Comparison of ENCODE assay signal across 8 cellular contexts in the genomic region with DNA sequence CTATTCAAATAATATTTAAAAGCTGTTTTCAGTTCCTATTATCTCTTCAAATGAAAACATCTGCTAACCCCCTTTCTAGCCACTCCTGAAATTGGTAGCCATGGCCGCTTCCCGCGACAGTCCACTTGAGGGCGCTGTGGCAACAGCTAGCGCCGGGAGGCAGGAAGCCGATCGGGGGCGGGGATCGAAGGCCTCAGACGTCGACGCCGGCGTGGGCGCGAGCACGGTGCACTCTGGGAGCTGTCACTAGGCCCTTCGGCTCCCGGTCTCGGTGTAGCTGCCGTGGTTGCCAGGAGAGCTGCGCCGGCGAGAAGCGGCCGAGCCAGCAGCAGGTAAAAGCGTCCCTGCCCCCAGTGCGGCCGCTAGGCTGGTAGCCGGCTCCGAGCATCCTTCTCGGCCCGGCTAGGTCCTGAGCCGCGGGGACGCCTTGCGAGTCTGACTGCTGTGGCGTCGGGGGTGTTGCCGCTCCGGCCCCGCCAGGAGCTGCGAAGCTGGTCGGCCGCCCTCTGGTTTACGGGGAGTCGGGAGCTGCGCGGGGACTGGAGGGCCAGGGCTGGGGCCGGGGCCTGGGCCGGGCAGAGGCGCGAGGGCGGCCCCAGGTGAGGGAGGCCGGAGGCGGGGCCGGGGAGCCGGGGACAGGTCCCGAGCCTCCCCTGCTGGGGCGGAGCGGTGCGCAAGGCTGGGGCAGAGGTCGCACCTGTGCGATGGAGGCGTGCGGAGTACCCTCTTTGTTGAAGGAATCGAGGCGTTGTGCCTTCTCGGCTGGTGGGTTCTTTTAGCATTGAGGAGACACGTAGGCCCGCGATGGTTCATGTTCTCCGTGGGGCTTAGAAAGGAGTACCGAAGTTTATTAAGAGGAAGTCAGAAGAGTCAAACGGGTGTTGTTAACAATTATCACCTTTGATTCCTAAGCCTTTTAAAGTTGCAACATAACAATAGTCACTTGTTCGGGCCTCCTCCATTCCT. TPM values are rescaled to one million over a fixed set of nuclear protein-coding genes. Genes with fewer than 3 reads are reported as not detected.
DNase-seq lines count a peak whose midpoint lies in the region; ATAC-seq and TF ChIP-seq lines count a peak whose summit lies in the region.

A gene with protein sequence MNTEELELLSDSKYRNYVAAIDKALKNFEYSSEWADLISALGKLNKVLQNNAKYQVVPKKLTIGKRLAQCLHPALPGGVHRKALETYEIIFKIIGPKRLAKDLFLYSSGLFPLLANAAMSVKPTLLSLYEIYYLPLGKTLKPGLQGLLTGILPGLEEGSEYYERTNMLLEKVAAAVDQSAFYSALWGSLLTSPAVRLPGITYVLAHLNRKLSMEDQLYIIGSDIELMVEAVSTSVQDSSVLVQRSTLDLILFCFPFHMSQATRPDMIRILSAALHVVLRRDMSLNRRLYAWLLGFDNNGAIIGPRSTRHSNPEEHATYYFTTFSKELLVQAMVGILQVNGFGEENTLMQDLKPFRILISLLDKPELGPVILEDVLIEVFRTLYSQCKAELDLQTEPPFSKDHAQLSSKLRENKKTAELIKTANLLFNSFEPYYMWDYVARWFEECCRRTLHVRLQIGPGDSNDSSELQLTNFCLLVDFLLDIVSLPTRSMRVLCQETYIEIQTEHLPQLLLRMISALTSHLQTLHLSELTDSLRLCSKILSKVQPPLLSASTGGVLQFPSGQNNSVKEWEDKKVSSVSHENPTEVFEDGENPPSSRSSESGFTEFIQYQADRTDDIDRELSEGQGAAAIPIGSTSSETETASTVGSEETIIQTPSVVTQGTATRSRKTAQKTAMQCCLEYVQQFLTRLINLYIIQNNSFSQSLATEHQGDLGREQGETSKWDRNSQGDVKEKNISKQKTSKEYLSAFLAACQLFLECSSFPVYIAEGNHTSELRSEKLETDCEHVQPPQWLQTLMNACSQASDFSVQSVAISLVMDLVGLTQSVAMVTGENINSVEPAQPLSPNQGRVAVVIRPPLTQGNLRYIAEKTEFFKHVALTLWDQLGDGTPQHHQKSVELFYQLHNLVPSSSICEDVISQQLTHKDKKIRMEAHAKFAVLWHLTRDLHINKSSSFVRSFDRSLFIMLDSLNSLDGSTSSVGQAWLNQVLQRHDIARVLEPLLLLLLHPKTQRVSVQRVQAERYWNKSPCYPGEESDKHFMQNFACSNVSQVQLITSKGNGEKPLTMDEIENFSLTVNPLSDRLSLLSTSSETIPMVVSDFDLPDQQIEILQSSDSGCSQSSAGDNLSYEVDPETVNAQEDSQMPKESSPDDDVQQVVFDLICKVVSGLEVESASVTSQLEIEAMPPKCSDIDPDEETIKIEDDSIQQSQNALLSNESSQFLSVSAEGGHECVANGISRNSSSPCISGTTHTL (N-terminal part only) (plus strand): TSS at position 224 of the 966 bp plus-strand sequence. CDS start 29,307 bp downstream, outside the sequence.

- H3K4me1 ChIP-seq in heart left ventricle, result peaks cover 0 to 54% (median 32%) of the 10 kb centered on the region in 12 donors
- H3K4me1 ChIP-seq in upper lobe of left lung, result peaks cover 33 to 38% (median 36%) of the 10 kb centered on the region in 4 donors

- peak within 1 kb of the TSS; percentile 79 to 98 (median 90) for H3K4me3 ChIP-seq in heart left ventricle
- H3K4me3 ChIP-seq in upper lobe of left lung, result peak within 1 kb of the TSS; percentile 76 to 99 (median 86)

- H3K36me3 ChIP-seq in heart left ventricle (no peaks in the 10 kb centered on the region), upper lobe of left lung (no peaks in the 10 kb centered on the region)

- 0 to 1% (median 1%) methylated on average over 39 to 77 of the region's 77 CpGs for whole genome bisulfite sequencing in heart left ventricle, 4 donors
- 0 to 2% methylated on average over 13 to 53 of the region's 77 CpGs for WGBS in upper lobe of left lung, 2 donors

- DNase-seq in GM13976 (ENCODE audit: low spot score) (peak; percentile 94), NCI-H146 (lab: John Stamatoyannopoulos, UW) (peak; percentile 97), T-helper 1 cell (peak; percentile 89 to 95 (median 94)), amniotic epithelial cell (ENCODE audit: low read depth) (peak; percentile 84), heart left ventricle (peak; percentile 96 to 98 (median 97)), posterior cingulate gyrus (peak; percentile 92 to 99 (median 96)), upper lobe of left lung (peak; percentile 97 to 98)

- in situ Hi-C loops in GM13976 (cut with MboI; ENCODE audit: low sequenced_read_pairs, unreplicated experiment), result loop anchor here (5.0 kb wide), 1 partner anchor 440 kb away; no protein-coding TSS in a partner anchor

- intact Hi-C loops in heart left ventricle (cut with DNase I), result loop anchor here (1.0 to 10.0 kb wide), 12 partner anchors 45 to 820 kb away; a partner anchor contains a TSS
- intact Hi-C loops in posterior cingulate gyrus (cut with DNase I), result loop anchor here (1.0 to 5.0 kb wide), 3 partner anchors 125 to 445 kb away; a partner anchor contains a TSS

- peak in 1 of 4 donors; percentile 19 for TF ChIP-seq EP300 in upper lobe of left lung (IDR thresholded peaks at IDR 0.05)

- peak in 1 of 2 donors; percentile 63 for TF ChIP-seq POLR2A in heart left ventricle (IDR thresholded peaks at IDR 0.05)
- TF ChIP-seq POLR2A in upper lobe of left lung (IDR thresholded peaks at IDR 0.05), result peak in 3 of 4 donors; percentile 57 to 69 (median 65)

- H3K27me3 ChIP-seq in heart left ventricle, result no peaks in the 10 kb centered on the region
- H3K27me3 ChIP-seq in upper lobe of left lung, result no peaks in the 10 kb centered on the region

- ATAC-seq in HG02870 (IDR thresholded peaks at IDR 0.05; ENCODE audit: unreplicated experiment), result peak; percentile 78
- ATAC-seq in heart left ventricle, result peak; percentile 92 to 98 (median 98)
- peak; percentile 97 to 98 for ATAC-seq in upper lobe of left lung (ENCODE audit: low FRiP score in 2 of 2)

- H3K27ac ChIP-seq in heart left ventricle, result peak within 1 kb of the TSS; percentile 67 to 95 (median 90)
- peak within 1 kb of the TSS; percentile 87 to 94 (median 90) for H3K27ac ChIP-seq in upper lobe of left lung

- H3K9me3 ChIP-seq in heart left ventricle, result no peaks in the 10 kb centered on the region
- H3K9me3 ChIP-seq in upper lobe of left lung, result no peaks in the 10 kb centered on the region

- TF ChIP-seq CTCF in GM13976 (IDR thresholded peaks at IDR 0.05; ENCODE audit: borderline replicate concordance, control extremely low read depth, extremely low read depth, insufficient read depth, missing control alignments) (peak; percentile 96), heart left ventricle (IDR thresholded peaks at IDR 0.05) (peak; percentile 96 to 100 (median 98)), upper lobe of left lung (IDR thresholded peaks at IDR 0.05) (peak; percentile 84 to 94 (median 89))

RNA-seq across cellular contexts. Expression of the gene that starts here (rescaled TPM):
- total RNA-seq in heart left ventricle (10 to 100 TPM; 12.6 to 25.7 (median 24.0) TPM), upper lobe of left lung (10 to 100 TPM; 20.0 to 51.6 (median 25.7) TPM)
- 1 to 10 TPM; 5.0 to 5.9 TPM for polyA plus RNA-seq in heart left ventricle

Comparison
In these comparisons a context has a peak if more than half of its experiments do, and no peak if none do; other contexts are left out.
1. Peak in every context shown above with its lines: DNase-seq, ATAC-seq, H3K4me3 ChIP-seq and H3K27ac ChIP-seq.